Comparison of ENCODE assay signal across 8 cellular contexts in genomic region chr21:45542242-45542666, GRCh38. TPM values are rescaled to one million over a fixed set of nuclear protein-coding genes. Genes with fewer than 3 reads are reported as not detected.
DNase-seq lines count a peak whose midpoint lies in the region; ATAC-seq and TF ChIP-seq lines count a peak whose summit lies in the region.

Gene SLC19A1, minus strand, starts transcription at chr21:45542440. Its CDS starts 4,481 bp downstream, at chr21:45537959.

- H3K4me3 Mint-ChIP-seq in activated T-helper 1 cell treated with anti-CD3 and anti-CD28 coated beads, Interleukin-12 subunit alpha, Interleukin-12 subunit beta, Interleukin-2, Interleukin-4 antibody, amounts not matched to agents 30 ng/mL and 10 ng/mL and 1 ng/mL, durations not matched to agents 14 hours and 24 hours and 36 hours = peak within 1 kb of the TSS; percentile 89
- H3K4me3 Mint-ChIP-seq in nephron = peak within 1 kb of the TSS; percentile 79 to 91 (median 88)

- DNase-seq in NK-92 treated with Interleukin-12 subunit alpha and Interleukin-12 subunit beta, amount 100 ng/mL, for 24 hours (lab: John Stamatoyannopoulos, UW) = peak; percentile 50
- DNase-seq in NK-92 (lab: John Stamatoyannopoulos, UW; ENCODE audit: unreplicated experiment) (no peak), PC-9 (peak in 1 of 2 experiments; percentile 58), fibroblast of the conjunctiva (ENCODE audit: low read depth) (peak; percentile 24)
- DNase-seq in activated T-helper 1 cell treated with anti-CD3 and anti-CD28 coated beads, Interleukin-12 subunit alpha, Interleukin-12 subunit beta, Interleukin-2, Interleukin-4 antibody, amounts not matched to agents 30 ng/mL and 10 ng/mL and 1 ng/mL, durations not matched to agents 14 hours and 24 hours and 36 hours (ENCODE audit: low spot score) = peak; percentile 78

- no peaks in the 10 kb centered on the region for H3K27me3 Mint-ChIP-seq in activated T-helper 1 cell treated with anti-CD3 and anti-CD28 coated beads, Interleukin-12 subunit alpha, Interleukin-12 subunit beta, Interleukin-2, Interleukin-4 antibody, amounts not matched to agents 30 ng/mL and 10 ng/mL and 1 ng/mL, durations not matched to agents 14 hours and 24 hours and 36 hours (ENCODE audit: insufficient read depth)
- H3K27me3 Mint-ChIP-seq in nephron (ENCODE audit: low read depth) = no peaks in the 10 kb centered on the region

- peak within 1 kb of the TSS; percentile 74 for H2AFZ ChIP-seq in PC-9

- H3K9me2 ChIP-seq in PC-9 (ENCODE audit: insufficient read depth) = no peaks in the 10 kb centered on the region

- TF ChIP-seq CTCF in PC-9 (conservative IDR thresholded peaks at IDR 0.05) (no peak; the same call in 1 of the 2 replicates), nephron (IDR thresholded peaks at IDR 0.05; ENCODE audit: unreplicated experiment in 3 of 3) (peak; percentile 23 to 50 (median 44))

- no TSS peak for BruUV-seq in PC-9 (replicated peaks; lab: Mats Ljungman, UMichigan)

- H3K9me3 ChIP-seq in PC-9 (ENCODE audit: insufficient read depth, low read depth) = no peaks in the 10 kb centered on the region
- H3K9me3 ChIP-seq in subcutaneous abdominal adipose tissue (ENCODE audit: control insufficient read depth in 5 of 5, low read length in 5 of 5) = no peaks in the 10 kb centered on the region

- H3K27ac Mint-ChIP-seq in activated T-helper 1 cell treated with anti-CD3 and anti-CD28 coated beads, Interleukin-12 subunit alpha, Interleukin-12 subunit beta, Interleukin-2, Interleukin-4 antibody, amounts not matched to agents 30 ng/mL and 10 ng/mL and 1 ng/mL, durations not matched to agents 14 hours and 24 hours and 36 hours = peak within 1 kb of the TSS; percentile 68
- peak within 1 kb of the TSS in 1 of 3 experiments; percentile 83 for H3K27ac Mint-ChIP-seq in nephron

- H4K20me1 ChIP-seq in PC-9 (ENCODE audit: insufficient read depth) = no peaks in the 10 kb centered on the region

- H3K27me3 ChIP-seq in PC-9 (ENCODE audit: insufficient read depth, low read depth) (no peaks in the 10 kb centered on the region), subcutaneous abdominal adipose tissue (ENCODE audit: control insufficient read depth in 5 of 5, insufficient read depth in 4 of 5, low read length in 5 of 5) (no peaks in the 10 kb centered on the region)

- CTCF ChIA-PET in PC-9 (lab: Charles Lee) = interaction anchor here (0.6 kb wide), 1 partner anchor 15 kb away, joined by 4 read pairs; no protein-coding TSS in a partner anchor

- H3K4me3 ChIP-seq in PC-9 (peak within 1 kb of the TSS; percentile 73), subcutaneous abdominal adipose tissue (ENCODE audit: low read depth in 1 of 5, low read length in 5 of 5) (peak within 1 kb of the TSS in 4 of 5 donors; percentile 46 to 58 (median 48))

- ATAC-seq in HG03095 (IDR thresholded peaks at IDR 0.05; ENCODE audit: unreplicated experiment) = peak; percentile 64

- H3K4me1 Mint-ChIP-seq in activated T-helper 1 cell treated with anti-CD3 and anti-CD28 coated beads, Interleukin-12 subunit alpha, Interleukin-12 subunit beta, Interleukin-2, Interleukin-4 antibody, amounts not matched to agents 30 ng/mL and 10 ng/mL and 1 ng/mL, durations not matched to agents 14 hours and 24 hours and 36 hours (ENCODE audit: low read depth) = peaks cover 14% of the 10 kb centered on the region
- H3K4me1 Mint-ChIP-seq in nephron = peaks cover 20% of the 10 kb centered on the region

- H3K36me3 ChIP-seq in PC-9 (ENCODE audit: low read depth) = no peaks in the 10 kb centered on the region
- H3K36me3 ChIP-seq in subcutaneous abdominal adipose tissue (ENCODE audit: control insufficient read depth in 5 of 5, insufficient read depth in 5 of 5, low read length in 5 of 5) = no peaks in the 10 kb centered on the region

- POLR2A ChIA-PET in PC-9 (lab: Charles Lee; ENCODE audit: unreplicated experiment) = no interaction called here

- peak within 1 kb of the TSS in 4 of 5 donors; percentile 23 to 65 (median 42) for H3K9ac ChIP-seq in subcutaneous abdominal adipose tissue (ENCODE audit: low read length in 5 of 5)

- H3F3A ChIP-seq in PC-9 (ENCODE audit: insufficient read depth, low read depth) = no peaks in the 10 kb centered on the region

- peak within 1 kb of the TSS; percentile 89 for H3K4me2 ChIP-seq in PC-9

- H3K4me1 ChIP-seq in PC-9 (replicated peaks; ENCODE audit: insufficient read depth) (0 out of 2 replicates have a peak, but pooled peaks cover 6% of the 10 kb centered on the region), subcutaneous abdominal adipose tissue (ENCODE audit: control insufficient read depth in 5 of 5, insufficient read depth in 5 of 5, low read length in 5 of 5) (peaks cover 2 to 40% (median 27%) of the 10 kb centered on the region in 5 donors)

- peaks cover 20% of the 10 kb centered on the region for H3K79me2 ChIP-seq in PC-9 (ENCODE audit: low read depth)

- H3K9me3 Mint-ChIP-seq in activated T-helper 1 cell treated with anti-CD3 and anti-CD28 coated beads, Interleukin-12 subunit alpha, Interleukin-12 subunit beta, Interleukin-2, Interleukin-4 antibody, amounts not matched to agents 30 ng/mL and 10 ng/mL and 1 ng/mL, durations not matched to agents 14 hours and 24 hours and 36 hours = no peaks in the 10 kb centered on the region
- no peaks in the 10 kb centered on the region for H3K9me3 Mint-ChIP-seq in nephron

- H3K36me3 Mint-ChIP-seq in activated T-helper 1 cell treated with anti-CD3 and anti-CD28 coated beads, Interleukin-12 subunit alpha, Interleukin-12 subunit beta, Interleukin-2, Interleukin-4 antibody, amounts not matched to agents 30 ng/mL and 10 ng/mL and 1 ng/mL, durations not matched to agents 14 hours and 24 hours and 36 hours (ENCODE audit: low read depth) = peaks cover 6% of the 10 kb centered on the region
- no peaks in the 10 kb centered on the region for H3K36me3 Mint-ChIP-seq in nephron (ENCODE audit: low read depth)

- H3K27ac ChIP-seq in PC-9 = no peak within 1 kb of the TSS
- H3K27ac ChIP-seq in subcutaneous abdominal adipose tissue (ENCODE audit: low read depth, low read length) = peak within 1 kb of the TSS; percentile 85

- intact Hi-C loops in PC-9 (cut with micrococcal nuclease; ENCODE audit: unreplicated experiment) = no loop called here
- intact Hi-C loops in activated T-helper 1 cell treated with anti-CD3 and anti-CD28 coated beads, Interleukin-12 subunit alpha, Interleukin-12 subunit beta, Interleukin-2, Interleukin-4 antibody, amounts not matched to agents 30 ng/mL and 10 ng/mL and 1 ng/mL, durations not matched to agents 14 hours and 24 hours and 36 hours (cut with micrococcal nuclease) = loop anchor here (1.0 kb wide), 1 partner anchor 8 kb away; no protein-coding TSS in a partner anchor

RNA-seq across cellular contexts. Expression of gene SLC19A1, which starts in this region (rescaled TPM):
- 22.6 and 25.0 TPM in 2 replicates for total RNA-seq in PC-9 (2021)
- 104 and 105 TPM in 2 replicates for total RNA-seq in activated T-helper 1 cell treated with anti-CD3 and anti-CD28 coated beads, Interleukin-12 subunit alpha, Interleukin-12 subunit beta, Interleukin-2, Interleukin-4 antibody, amounts not matched to agents 30 ng/mL and 10 ng/mL and 1 ng/mL, durations not matched to agents 14 hours and 24 hours and 36 hours
